21 cellular contexts compared by ENCODE assay signal in the genomic region with DNA sequence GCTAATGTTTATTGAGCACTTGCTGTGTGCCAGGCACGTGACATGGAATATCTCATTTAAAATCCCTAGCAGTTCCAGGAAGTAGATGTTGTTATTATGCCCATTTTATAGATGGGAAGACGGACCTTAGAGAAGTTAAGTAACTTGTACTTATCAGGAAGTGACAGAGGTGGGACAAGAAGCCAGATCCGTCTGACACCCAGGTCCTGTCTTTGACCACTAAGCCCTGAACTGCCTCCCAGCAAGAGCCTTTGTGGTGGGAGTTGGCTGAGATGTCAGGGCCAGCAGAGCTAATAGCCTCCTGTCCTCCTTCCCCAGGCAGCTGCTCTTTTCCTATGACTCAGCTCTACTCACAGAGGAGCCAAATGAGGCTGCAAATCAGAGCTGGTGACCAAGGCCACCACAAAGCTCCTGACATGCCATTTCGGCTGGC.
A peak's percentile ranks its signal among the peaks of the same experiment; 100 is the strongest.
DNase-seq lines count a peak whose midpoint lies in the region; ATAC-seq and TF ChIP-seq lines count a peak whose summit lies in the region.
"Had no signal": no experiment of that assay in that cellular context is flagged by ENCODE, and none has a peak within 500 bp of the region (broad histone marks: within the 10 kb centered on the region; RNA-seq: fewer than 3 reads in every experiment).

No MANE protein-coding gene starts in this region.

- H3K36me3 ChIP-seq in SJCRH30 = no peaks in the 10 kb centered on the region
- H3K36me3 ChIP-seq: ovary, sigmoid colon had no signal

- H3K9me3 ChIP-seq in SJCRH30 (replicated peaks) = peaks cover 3% of the 10 kb centered on the region; the same call in 1 of the 2 replicates
- H3K9me3 ChIP-seq: ovary had no signal

- no peaks in the 10 kb centered on the region for H3K4me1 Mint-ChIP-seq in activated CD4-positive, alpha-beta T cell treated with anti-CD3 and anti-CD28 coated beads, Interleukin-2, amount 10 ng/mL, durations not matched to agents 7 days and 5 days
- H3K4me1 Mint-ChIP-seq: activated CD4-positive, alpha-beta memory T cell treated with anti-CD3 and anti-CD28 coated beads, Interleukin-2, amount 10 ng/mL, durations not matched to agents 7 days and 5 days; stimulated activated naive CD8-positive, alpha-beta T cell treated with anti-CD3 and anti-CD28 coated beads, Interleukin-15, amount 100 ng/mL, for 72 hours; T-helper 17 cell had no signal

- no peak overlapping the region for H3K27ac ChIP-seq in SJCRH30
- H3K27ac ChIP-seq in foreskin keratinocyte = no peak overlapping the region
- H3K27ac ChIP-seq: ovary, sigmoid colon had no signal

- POLR2A ChIA-PET in activated CD4-positive, alpha-beta T cell treated with anti-CD3 and anti-CD28 coated beads, Interleukin-2, amount 10 ng/mL, durations not matched to agents 7 days and 5 days (lab: Charles Lee) = no interaction called here

- no peaks in the 10 kb centered on the region for H3K27me3 Mint-ChIP-seq in activated CD4-positive, alpha-beta T cell treated with anti-CD3 and anti-CD28 coated beads, Interleukin-2, amount 10 ng/mL, durations not matched to agents 7 days and 5 days
- H3K27me3 Mint-ChIP-seq: activated CD4-positive, alpha-beta memory T cell treated with anti-CD3 and anti-CD28 coated beads, Interleukin-2, amount 10 ng/mL, durations not matched to agents 7 days and 5 days; activated T-cell treated with anti-CD3 and anti-CD28 coated beads, Interleukin-2, amount 50 U/mL, for 24 hours; stimulated activated naive CD8-positive, alpha-beta T cell treated with anti-CD3 and anti-CD28 coated beads, Interleukin-15, amount 100 ng/mL, for 72 hours; T-helper 17 cell; type B pancreatic cell had no signal

- H3K4me3 Mint-ChIP-seq in activated CD4-positive, alpha-beta T cell treated with anti-CD3 and anti-CD28 coated beads, Interleukin-2, amount 10 ng/mL, durations not matched to agents 7 days and 5 days = no peak overlapping the region
- H3K4me3 Mint-ChIP-seq: activated CD4-positive, alpha-beta memory T cell treated with anti-CD3 and anti-CD28 coated beads, Interleukin-2, amount 10 ng/mL, durations not matched to agents 7 days and 5 days; activated T-cell treated with anti-CD3 and anti-CD28 coated beads, Interleukin-2, amount 50 U/mL, for 24 hours; stimulated activated naive CD8-positive, alpha-beta T cell treated with anti-CD3 and anti-CD28 coated beads, Interleukin-15, amount 100 ng/mL, for 72 hours; T-helper 17 cell; type B pancreatic cell had no signal

- H3K27ac Mint-ChIP-seq in activated naive CD4-positive, alpha-beta T cell treated with anti-CD3 and anti-CD28 coated beads, Interleukin-2, amount 50 U/mL, for 72 hours = no peak overlapping the region
- H3K27ac Mint-ChIP-seq in activated CD4-positive, alpha-beta T cell treated with anti-CD3 and anti-CD28 coated beads, Interleukin-2, amount 10 ng/mL, durations not matched to agents 7 days and 5 days = no peak overlapping the region
- H3K27ac Mint-ChIP-seq: activated CD4-positive, alpha-beta memory T cell treated with anti-CD3 and anti-CD28 coated beads, Interleukin-2, amount 10 ng/mL, durations not matched to agents 7 days and 5 days; activated T-cell treated with anti-CD3 and anti-CD28 coated beads, Interleukin-2, amount 50 U/mL, for 24 hours; stimulated activated naive CD8-positive, alpha-beta T cell treated with anti-CD3 and anti-CD28 coated beads, Interleukin-15, amount 100 ng/mL, for 72 hours; T-helper 17 cell; type B pancreatic cell had no signal

- peaks cover 0 to 8% of the 10 kb centered on the region in 2 donors for H3K36me3 Mint-ChIP-seq in activated naive CD4-positive, alpha-beta T cell treated with anti-CD3 and anti-CD28 coated beads, Interleukin-2, amount 50 U/mL, for 72 hours
- H3K36me3 Mint-ChIP-seq in activated CD4-positive, alpha-beta T cell treated with anti-CD3 and anti-CD28 coated beads, Interleukin-2, amount 10 ng/mL, durations not matched to agents 7 days and 5 days (ENCODE audit: low read depth) = no peaks in the 10 kb centered on the region
- H3K36me3 Mint-ChIP-seq: type B pancreatic cell had no signal

- CTCF ChIA-PET in activated CD4-positive, alpha-beta T cell treated with anti-CD3 and anti-CD28 coated beads, Interleukin-2, amount 10 ng/mL, durations not matched to agents 7 days and 5 days (lab: Charles Lee) = no interaction called here

- ATAC-seq in foreskin keratinocyte = peak; percentile 5
- ATAC-seq in activated naive CD4-positive, alpha-beta T cell treated with anti-CD3 and anti-CD28 coated beads, Interleukin-2, amount 50 U/mL, for 72 hours = no peak
- ATAC-seq: Right ventricle myocardium inferior; stimulated activated naive CD8-positive, alpha-beta T cell treated with anti-CD3 and anti-CD28 coated beads, Interleukin-15, amount 100 ng/mL, for 72 hours; T-helper 17 cell had no signal

- peak; percentile 43 for DNase-seq in AG08396 (ENCODE audit: low spot score)
- DNase-seq in GM04503 (ENCODE audit: low read depth) = peak; percentile 33
- peak; percentile 9 to 14 for DNase-seq in SJCRH30
- peak in 1 of 2 donors; percentile 41 for DNase-seq in foreskin keratinocyte
- no peak for DNase-seq in activated naive CD4-positive, alpha-beta T cell treated with anti-CD3 and anti-CD28 coated beads, Interleukin-2, amount 50 U/mL, for 72 hours (ENCODE audit: low spot score in 2 of 2)
- no peak for DNase-seq in medulla oblongata (ENCODE audit: extremely low spot score)
- DNase-seq in activated effector memory CD4-positive, alpha-beta T cell treated with Interleukin-2 at 50 U/mL for 16 hours = no peak
- DNase-seq in activated CD4-positive, alpha-beta T cell treated with anti-CD3 and anti-CD28 coated beads, Interleukin-2, amount 10 ng/mL, durations not matched to agents 7 days and 5 days = no peak
- DNase-seq: activated CD4-positive, alpha-beta memory T cell treated with anti-CD3 and anti-CD28 coated beads, Interleukin-2, amount 10 ng/mL, durations not matched to agents 7 days and 5 days; activated naive CD4-positive, alpha-beta T cell treated with anti-CD3 and anti-CD28 coated beads, Interleukin-2, amount 50 U/mL, for 16 hours; activated T-cell treated with anti-CD3 and anti-CD28 coated beads, Interleukin-2, amount 50 U/mL, for 24 hours; COR-L47; GF-D8; NCI-H345; ovary; sigmoid colon; stimulated activated CD4-positive, alpha-beta T cell treated with anti-CD3 and anti-CD28 coated beads, Interleukin-1b, Interleukin-23, amount 100 ng/mL, for 48 hours; stimulated activated naive CD8-positive, alpha-beta T cell treated with anti-CD3 and anti-CD28 coated beads, Interleukin-15, amount 100 ng/mL, for 72 hours; T-helper 17 cell had no signal

- no peak overlapping the region for H3K4me3 ChIP-seq in SJCRH30
- H3K4me3 ChIP-seq: ovary, sigmoid colon had no signal

- H3K9me3 Mint-ChIP-seq in activated naive CD4-positive, alpha-beta T cell treated with anti-CD3 and anti-CD28 coated beads, Interleukin-2, amount 50 U/mL, for 72 hours = peaks cover 14 to 19% of the 10 kb centered on the region in 2 donors
- H3K9me3 Mint-ChIP-seq in activated CD4-positive, alpha-beta T cell treated with anti-CD3 and anti-CD28 coated beads, Interleukin-2, amount 10 ng/mL, durations not matched to agents 7 days and 5 days = no peaks in the 10 kb centered on the region

- H3K27me3 ChIP-seq in SJCRH30 (no peaks in the 10 kb centered on the region), foreskin keratinocyte (no peaks in the 10 kb centered on the region)
- H3K27me3 ChIP-seq: ovary, sigmoid colon had no signal

- TF ChIP-seq CTCF in foreskin keratinocyte (conservative IDR thresholded peaks at IDR 0.05) = no peak

- H3K4me1 ChIP-seq in SJCRH30 (no peaks in the 10 kb centered on the region), foreskin keratinocyte (peaks cover 8% of the 10 kb centered on the region)
- H3K4me1 ChIP-seq: sigmoid colon had no signal

Comparison
In these comparisons a context has a peak if more than half of its experiments do, and no peak if none do; other contexts are left out.
1. DNase-seq: peak in AG08396 (single experiment), GM04503 (single experiment) and SJCRH30 (2 of 2); none in activated naive CD4-positive, alpha-beta T cell treated with anti-CD3 and anti-CD28 coated beads, Interleukin-2, amount 50 U/mL, for 72 hours (0 of 2), medulla oblongata (single experiment), activated effector memory CD4-positive, alpha-beta T cell treated with Interleukin-2 at 50 U/mL for 16 hours (single experiment) and activated CD4-positive, alpha-beta T cell treated with anti-CD3 and anti-CD28 coated beads, Interleukin-2, amount 10 ng/mL, durations not matched to agents 7 days and 5 days (single experiment).